In genomic region chr2:222296311-222296736, GRCh38 we compare ENCODE assay signal across 20 cellular contexts. TPM values are rescaled to one million over a fixed set of nuclear protein-coding genes. Genes with fewer than 3 reads are reported as not detected.
DNase-seq lines count a peak whose midpoint lies in the region; ATAC-seq, FAIRE-seq and TF ChIP-seq lines count a peak whose summit lies in the region.
"Had no signal": no experiment of that assay in that cellular context is flagged by ENCODE, and none has a peak within 500 bp of the region (broad histone marks: within the 10 kb centered on the region; RNA-seq: fewer than 3 reads in every experiment).

No MANE protein-coding gene starts in this region.

- DNase-seq in stimulated activated naive CD8-positive, alpha-beta T cell treated with anti-CD3 and anti-CD28 coated beads, Interleukin-15, Interleukin-2, amounts not matched to agents 100 U/mL and 50 U/mL, for 24 hours, result no peak
- peak; percentile 31 for DNase-seq in RPMI7951 (ENCODE audit: low read depth)
- DNase-seq in pancreas, result no peak
- DNase-seq in H54 (ENCODE audit: insufficient read length, low spot score), result no peak
- no peak for DNase-seq in left colon
- DNase-seq: GF-D8; midbrain; NCI-H1105 treated with DMSO at 0.1 percent for 48 hours; NCI-H510A; stimulated activated CD4-positive, alpha-beta T cell treated with anti-CD3 and anti-CD28 coated beads, Interleukin-4, amount 100 ng/mL, for 24 hours; stimulated activated naive CD4-positive, alpha-beta T cell had no signal

- peak overlapping the region; percentile 67 for H3K27ac Mint-ChIP-seq in stimulated activated naive CD8-positive, alpha-beta T cell treated with anti-CD3 and anti-CD28 coated beads, Interleukin-15, Interleukin-2, amounts not matched to agents 100 ng/mL and 50 ng/mL, for 24 hours

- WGBS in pancreas, 2 donors, result 6 to 9% methylated on average over 6 of the region's 6 CpGs

- no peaks in the 10 kb centered on the region for H3K9me3 Mint-ChIP-seq in stimulated activated naive CD8-positive, alpha-beta T cell treated with anti-CD3 and anti-CD28 coated beads, Interleukin-15, Interleukin-2, amounts not matched to agents 100 ng/mL and 50 ng/mL, for 24 hours

- TF ChIP-seq CTCF in pancreas (IDR thresholded peaks at IDR 0.05), result no peak

- no peak for ATAC-seq in stimulated activated naive CD8-positive, alpha-beta T cell treated with anti-CD3 and anti-CD28 coated beads, Interleukin-15, Interleukin-2, amounts not matched to agents 100 U/mL and 50 U/mL, for 24 hours
- ATAC-seq in GM19023 (IDR thresholded peaks at IDR 0.05; ENCODE audit: unreplicated experiment) (no peak), pancreas (no peak), left colon (no peak)
- ATAC-seq: Right ventricle myocardium inferior had no signal

- no peak overlapping the region for H3K4me3 Mint-ChIP-seq in stimulated activated naive CD8-positive, alpha-beta T cell treated with anti-CD3 and anti-CD28 coated beads, Interleukin-15, Interleukin-2, amounts not matched to agents 100 ng/mL and 50 ng/mL, for 24 hours

- H3K27me3 ChIP-seq in iPS-18a (ENCODE audit: control insufficient read depth, insufficient read depth, low read length), result peaks cover 100% of the 10 kb centered on the region
- H3K27me3 ChIP-seq in pancreas, result peaks cover 3 to 66% (median 21%) of the 10 kb centered on the region in 4 donors

- intact Hi-C loops in pancreas (cut with DNase I) (no loop called here), left colon (cut with DNase I, micrococcal nuclease) (no loop called here)

- H3K27ac ChIP-seq in iPS-18a (ENCODE audit: low read length), result no peak overlapping the region
- no peak overlapping the region for H3K27ac ChIP-seq in pancreas
- H3K27ac ChIP-seq: cardiac muscle cell, esophagus muscularis mucosa, VCaP had no signal

- H3K27me3 Mint-ChIP-seq in stimulated activated naive CD8-positive, alpha-beta T cell treated with anti-CD3 and anti-CD28 coated beads, Interleukin-15, Interleukin-2, amounts not matched to agents 100 ng/mL and 50 ng/mL, for 24 hours, result peaks cover 95% of the 10 kb centered on the region

- peaks cover 5% of the 10 kb centered on the region for H3K36me3 Mint-ChIP-seq in stimulated activated naive CD8-positive, alpha-beta T cell treated with anti-CD3 and anti-CD28 coated beads, Interleukin-15, Interleukin-2, amounts not matched to agents 100 ng/mL and 50 ng/mL, for 24 hours (ENCODE audit: low read depth)

- H3K4me3 ChIP-seq in iPS-18a (ENCODE audit: low read length) (peak overlapping the region; percentile 47), pancreas (no peak overlapping the region)
- H3K4me3 ChIP-seq: HAP-1 had no signal

- FAIRE-seq in pancreas (lab: Jason Lieb, UNC) (no peak), H54 (lab: Jason Lieb, UNC) (no peak)

- TF ChIP-seq POLR2A in H54 (IDR thresholded peaks at IDR 0.05; ENCODE audit: low read depth, low read length), result no peak

- no peaks in the 10 kb centered on the region for H3K36me3 ChIP-seq in iPS-18a (ENCODE audit: control insufficient read depth, low read depth, low read length)
- H3K36me3 ChIP-seq in pancreas, result no peaks in the 10 kb centered on the region
- H3K36me3 ChIP-seq: cardiac muscle cell, esophagus muscularis mucosa, HAP-1 had no signal

- H3K9ac ChIP-seq in iPS-18a (ENCODE audit: low read length), result no peak overlapping the region

- H3K4me1 ChIP-seq in iPS-18a (ENCODE audit: control insufficient read depth, low read depth, low read length) (peaks cover 43% of the 10 kb centered on the region), pancreas (peaks cover 0 to 11% (median 0%) of the 10 kb centered on the region in 3 donors)

- H3K4me1 Mint-ChIP-seq in stimulated activated naive CD8-positive, alpha-beta T cell treated with anti-CD3 and anti-CD28 coated beads, Interleukin-15, Interleukin-2, amounts not matched to agents 100 ng/mL and 50 ng/mL, for 24 hours (ENCODE audit: low read depth), result peaks cover 18% of the 10 kb centered on the region

- H3K9me3 ChIP-seq in iPS-18a (ENCODE audit: control insufficient read depth, low read depth, low read length) (no peaks in the 10 kb centered on the region), pancreas (no peaks in the 10 kb centered on the region)
- H3K9me3 ChIP-seq: esophagus muscularis mucosa, HAP-1 had no signal

RNA-seq across cellular contexts. Expression of gene PAX3, which starts 2.5 kb away (rescaled TPM):
- total RNA-seq in RPMI7951 (2014; rRNA removed; shearing (Covaris generic)), result 31.7 and 35.4 TPM in 2 replicates
- total RNA-seq in pancreas (not detected), left colon (not detected)
- not detected for polyA plus RNA-seq in pancreas
- total RNA-seq: esophagus muscularis mucosa, HT-29, Right ventricle myocardium inferior had no signal

Comparison
In these comparisons a context has a peak if more than half of its experiments do, and no peak if none do; other contexts are left out.
1. RNA of gene PAX3, which starts 2.5 kb away (total RNA-seq): 31.7 to 35.4 TPM in RPMI7951; not detected in pancreas and not detected in left colon; every median in the first group is over 10 times any median in the second.